ENCODE assay signal across 8 cellular contexts in genomic region chr1:55257958-55258357, GRCh38.
DNase-seq lines count a peak whose midpoint lies in the region; ATAC-seq, FAIRE-seq and TF ChIP-seq lines count a peak whose summit lies in the region.

No MANE protein-coding gene starts in this region.

- no peak for FAIRE-seq in D721Med (lab: Jason Lieb, UNC)

- DNase-seq in activated T-cell treated with anti-CD3 and anti-CD28 coated beads for 24 hours (ENCODE audit: low read depth) (peak; percentile 7), NCI-H82 (lab: John Stamatoyannopoulos, UW) (no peak), NCI-H1417 treated with DMSO at 0.1 percent for 48 hours (lab: John Stamatoyannopoulos, UW) (no peak), D721Med (ENCODE audit: insufficient read length, low spot score) (no peak)
- DNase-seq in stimulated activated CD8-positive, alpha-beta memory T cell treated with anti-CD3 and anti-CD28 coated beads, Interleukin-2, amount 100 ng/mL, for 48 hours (ENCODE audit: low read depth in 2 of 2), result peak; percentile 14 to 47
- no peak for DNase-seq in activated CD4-positive, CD25-positive, alpha-beta regulatory T cell treated with anti-CD3 and anti-CD28 coated beads, Interleukin-2, amount 50 U/mL, for 72 hours

- no peak for TF ChIP-seq CTCF in D721Med (IDR thresholded peaks at IDR 0.05; ENCODE audit: insufficient read depth, missing control alignments)

- ATAC-seq in GM19351 (IDR thresholded peaks at IDR 0.05; ENCODE audit: unreplicated experiment), result peak; percentile 69
- peak; percentile 49 for ATAC-seq in HG03457 (IDR thresholded peaks at IDR 0.05; ENCODE audit: unreplicated experiment)

Comparison
In these comparisons a context has a peak if more than half of its experiments do, and no peak if none do; other contexts are left out.
1. DNase-seq: peak in activated T-cell treated with anti-CD3 and anti-CD28 coated beads for 24 hours (single experiment) and stimulated activated CD8-positive, alpha-beta memory T cell treated with anti-CD3 and anti-CD28 coated beads, Interleukin-2, amount 100 ng/mL, for 48 hours (2 of 2); none in NCI-H82 (single experiment), activated CD4-positive, CD25-positive, alpha-beta regulatory T cell treated with anti-CD3 and anti-CD28 coated beads, Interleukin-2, amount 50 U/mL, for 72 hours (single experiment), NCI-H1417 treated with DMSO at 0.1 percent for 48 hours (single experiment) and D721Med (single experiment).